9 cellular contexts compared by ENCODE assay signal in genomic region chr12:3882896-3883564, GRCh38. TPM values are rescaled to one million over a fixed set of nuclear protein-coding genes. Genes with fewer than 3 reads are reported as not detected.
DNase-seq lines count a peak whose midpoint lies in the region; ATAC-seq, FAIRE-seq and TF ChIP-seq lines count a peak whose summit lies in the region.
"Had no signal": no experiment of that assay in that cellular context is flagged by ENCODE, and none has a peak within 500 bp of the region (broad histone marks: within the 10 kb centered on the region; RNA-seq: fewer than 3 reads in every experiment).

No MANE protein-coding gene starts in this region.

- no peak overlapping the region for H2BK12ac ChIP-seq in H1 (ENCODE audit: low read depth, low read length)

- H3K23me2 ChIP-seq in H1 (ENCODE audit: low read depth, low read length), result peaks cover 2% of the 10 kb centered on the region; the same call in 1 of the 2 replicates

- H3K4me2 ChIP-seq in H1 (ENCODE audit: insufficient read depth in 1 of 2, low read depth in 2 of 2, low read length in 2 of 2), result no peak overlapping the region

- H3K9ac ChIP-seq in H1 (replicated peaks in 1 of 4; ENCODE audit: extremely low read depth in 1 of 4, low read depth in 3 of 4, low read length in 3 of 4), result no peak overlapping the region

- no peaks in the 10 kb centered on the region for H3K36me3 Mint-ChIP-seq in activated CD4-positive, alpha-beta T cell treated with anti-CD3 and anti-CD28 coated beads for 36 hours (ENCODE audit: low read depth)
- H3K36me3 Mint-ChIP-seq: immature natural killer cell had no signal

- intact Hi-C loops in activated CD4-positive, alpha-beta T cell treated with anti-CD3 and anti-CD28 coated beads for 36 hours (cut with DNase I, micrococcal nuclease), result no loop called here

- H2AFZ ChIP-seq in H1 (ENCODE audit: low read length), result peak overlapping the region; percentile 15; the same call in 1 of the 2 replicates

- no peak overlapping the region for H3K23ac ChIP-seq in H1 (ENCODE audit: insufficient read length)

- no peak for TF ChIP-seq EP300 in H1 (IDR thresholded peaks at IDR 0.05; ENCODE audit: borderline replicate concordance in 1 of 2, low read depth in 2 of 2, low read length in 2 of 2)

- H2BK5ac ChIP-seq in H1 (ENCODE audit: low read depth, low read length), result no peak overlapping the region

- no peak overlapping the region for H3K4me3 ChIP-seq in H1 (ENCODE audit: extremely low read depth in 1 of 4, insufficient read depth in 2 of 4, low read depth in 3 of 4, low read length in 4 of 4)

- no peaks in the 10 kb centered on the region for H3K27me3 Mint-ChIP-seq in activated CD4-positive, alpha-beta T cell treated with anti-CD3 and anti-CD28 coated beads for 36 hours

- no peak overlapping the region for H4K5ac ChIP-seq in H1 (ENCODE audit: insufficient read length, low read depth, low read length)

- no peaks in the 10 kb centered on the region for H3K36me3 ChIP-seq in H1 (ENCODE audit: control insufficient read depth in 2 of 4, insufficient read depth in 4 of 4, low read length in 3 of 4)

- no peak overlapping the region for H2BK15ac ChIP-seq in H1 (ENCODE audit: low read length)

- CTCF ChIA-PET in activated CD4-positive, alpha-beta T cell treated with anti-CD3 and anti-CD28 coated beads for 36 hours (lab: Charles Lee), result interaction anchor here (0.6 to 7.3 kb wide), 10 partner anchors 11 to 393 kb away, joined by 3 to 109 read pairs (median 4); partner anchors contain the start of gene CCND2
- CTCF ChIA-PET in H1 (lab: Charles Lee; ENCODE audit: partially characterized antibody), result interaction anchor here (0.6 to 9.0 kb wide), 30 partner anchors 8 to 1873 kb away, joined by 3 to 114 read pairs (median 4); no protein-coding TSS in a partner anchor
- CTCF ChIA-PET in RWPE1 (lab: Yijun Ruan, JAX), result interaction anchor here (0.6 to 1.7 kb wide), 4 partner anchors 115 to 394 kb away, joined by 3 to 9 read pairs (median 4); no protein-coding TSS in a partner anchor

- no peaks in the 10 kb centered on the region for H3K79me1 ChIP-seq in H1 (ENCODE audit: low read depth, low read length)

- H3K18ac ChIP-seq in H1 (ENCODE audit: extremely low read depth, low read length), result no peak overlapping the region

- no peaks in the 10 kb centered on the region; a peak in 1 of 7 replicates for H3K27me3 ChIP-seq in H1 (replicated peaks in 1 of 4; ENCODE audit: control insufficient read depth in 3 of 4, extremely low read depth in 1 of 4, insufficient read depth in 3 of 4, low read length in 3 of 4)

- TF ChIP-seq RAD21 in H1 (IDR thresholded peaks at IDR 0.05 in 1 of 2, conservative IDR thresholded peaks at IDR 0.05 in 1 of 2; ENCODE audit: low read depth in 2 of 2, low read length in 2 of 2), result peak; percentile 22 to 60; a peak in 3 of 4 replicates

- TF ChIP-seq CTCF in H1 (IDR thresholded peaks at IDR 0.05; ENCODE audit: control extremely low read depth in 1 of 3, insufficient read depth in 1 of 3, low read depth in 1 of 3, low read length in 3 of 3) (peak in 2 of 3 experiments; percentile 35 to 44; a peak in 2 of 4 replicates), RWPE1 (conservative IDR thresholded peaks at IDR 0.05; ENCODE audit: low read depth) (no peak)

- H3K4me1 ChIP-seq in H1 (replicated peaks in 1 of 4; ENCODE audit: control insufficient read depth in 3 of 4, insufficient read depth in 4 of 4, low read length in 3 of 4), result peaks cover 0 to 2% (median under 1%) of the 10 kb centered on the region in 4 experiments; a peak in 5 of 7 replicates

- H3K9me3 Mint-ChIP-seq in activated CD4-positive, alpha-beta T cell treated with anti-CD3 and anti-CD28 coated beads for 36 hours (ENCODE audit: low read depth), result no peaks in the 10 kb centered on the region
- H3K9me3 Mint-ChIP-seq: immature natural killer cell had no signal

- peak; percentile 24 for FAIRE-seq in H1 (lab: Jason Lieb, UNC)

- no peak overlapping the region for H2BK20ac ChIP-seq in H1 (ENCODE audit: low read length)

- no peak for DNase-seq in activated CD4-positive, alpha-beta T cell treated with anti-CD3 and anti-CD28 coated beads for 36 hours
- DNase-seq in activated CD4-positive, alpha-beta T cell treated with anti-CD3 and anti-CD28 coated beads, Interleukin-2, amount 50 U/mL, for 4 hours, result no peak
- DNase-seq in M059J (ENCODE audit: low read depth), result peak; percentile 15
- DNase-seq in H1 (ENCODE audit: low read depth in 1 of 2, low spot score in 2 of 2), result no peak
- peak; percentile 37 for DNase-seq in renal cortical epithelial cell (ENCODE audit: low read depth)
- DNase-seq in RWPE1 (ENCODE audit: low spot score), result no peak
- no peak for DNase-seq in SKM-1 (lab: John Stamatoyannopoulos, UW; ENCODE audit: unreplicated experiment)
- DNase-seq in HuH-7.5 (ENCODE audit: low spot score), result no peak

- no peak overlapping the region for H2AK5ac ChIP-seq in H1 (ENCODE audit: low read depth, low read length)

- no peak overlapping the region for H4K8ac ChIP-seq in H1 (ENCODE audit: extremely low read depth, insufficient read depth, low read length)

- no peak overlapping the region for H2BK120ac ChIP-seq in H1 (replicated peaks; ENCODE audit: low read depth, low read length)

- no peak overlapping the region for H4K91ac ChIP-seq in H1 (replicated peaks; ENCODE audit: insufficient read length, low read length)

- H3K4ac ChIP-seq in H1 (replicated peaks; ENCODE audit: insufficient read length, low read depth, low read length), result no peak overlapping the region

- H3K9me3 ChIP-seq in H1 (ENCODE audit: insufficient read depth in 2 of 2, low read depth in 1 of 2, low read length in 1 of 2), result no peaks in the 10 kb centered on the region; a peak in 1 of 4 replicates

- H3K27ac ChIP-seq in H1 (ENCODE audit: low read depth, low read length) (no peak overlapping the region), RWPE1 (no peak overlapping the region)

- H4K20me1 ChIP-seq in H1 (replicated peaks in 1 of 2; ENCODE audit: control insufficient read depth in 1 of 2, insufficient read depth in 2 of 2, low read length in 2 of 2), result no peaks in the 10 kb centered on the region

- H3K27ac Mint-ChIP-seq in activated CD4-positive, alpha-beta T cell treated with anti-CD3 and anti-CD28 coated beads for 36 hours, result no peak overlapping the region
- H3K27ac Mint-ChIP-seq: immature natural killer cell had no signal

- no peaks in the 10 kb centered on the region for H3K79me2 ChIP-seq in H1 (ENCODE audit: control insufficient read depth in 1 of 2, insufficient read depth in 2 of 2, low read length in 2 of 2)

- no peak overlapping the region for H3K4me3 Mint-ChIP-seq in activated CD4-positive, alpha-beta T cell treated with anti-CD3 and anti-CD28 coated beads for 36 hours
- H3K4me3 Mint-ChIP-seq: immature natural killer cell had no signal

- POLR2A ChIA-PET in activated CD4-positive, alpha-beta T cell treated with anti-CD3 and anti-CD28 coated beads for 36 hours (lab: Charles Lee), result no interaction called here
- POLR2A ChIA-PET in H1 (lab: Charles Lee; ENCODE audit: partially characterized antibody) (interaction anchor here (0.6 kb wide), 1 partner anchor 389 kb away, joined by 3 read pairs; no protein-coding TSS in a partner anchor), RWPE1 (lab: Yijun Ruan, JAX; ENCODE audit: low non-redundant PET) (no interaction called here)

- peak; percentile 86 for ATAC-seq in activated CD4-positive, alpha-beta T cell treated with anti-CD3 and anti-CD28 coated beads for 36 hours

- no peak for TF ChIP-seq POLR2A in H1 (IDR thresholded peaks at IDR 0.05; ENCODE audit: control extremely low read depth in 1 of 2, low read depth in 2 of 2, low read length in 2 of 2)

- WGBS in H1 (ENCODE audit: extremely low coverage in 1 of 2, insufficient coverage in 1 of 2, insufficient read length in 1 of 2, insufficient replicate concordance in 2 of 2, low coverage in 1 of 2, low lambda C conversion rate in 2 of 2, missing lambda C conversion rate in 1 of 2), 2 experiments, result 64% methylated on average over 7 of the region's 7 CpGs; no CpG with 5 or more reads in 1 of the 2 experiments

- no peak overlapping the region for H3K14ac ChIP-seq in H1 (ENCODE audit: insufficient read length)

- H3K56ac ChIP-seq in H1 (replicated peaks; ENCODE audit: insufficient read length, low read depth, low read length), result no peak overlapping the region

- H3K4me1 Mint-ChIP-seq in activated CD4-positive, alpha-beta T cell treated with anti-CD3 and anti-CD28 coated beads for 36 hours, result peaks cover 25% of the 10 kb centered on the region

TF ChIP-seq in H1, 55 proteins besides CTCF, POLR2A, EP300 and RAD21 (continues in another document):
- TF ChIP-seq CEBPB (IDR thresholded peaks at IDR 0.05; ENCODE audit: low read depth, low read length) (no peak), ZNF274 (IDR thresholded peaks at IDR 0.05; ENCODE audit: borderline replicate concordance, extremely low read depth, low read length) (no peak), CTBP2 (IDR thresholded peaks at IDR 0.05; ENCODE audit: borderline replicate concordance, insufficient read depth, insufficient read length, low read length) (no peak), TAF7 (optimal IDR thresholded peaks at IDR 0.05; ENCODE audit: borderline replicate concordance, low read depth, low read length) (no peak), HDAC6 (IDR thresholded peaks at IDR 0.05; ENCODE audit: low read depth, low read length) (no peak), KDM1A (IDR thresholded peaks at IDR 0.05; ENCODE audit: borderline replicate concordance, low read length) (no peak), TBP (IDR thresholded peaks at IDR 0.05; ENCODE audit: low read depth, low read length) (no peak), ASH2L (IDR thresholded peaks at IDR 0.05; ENCODE audit: low read length) (no peak), MAX (IDR thresholded peaks at IDR 0.05) (no peak), CBX5 (IDR thresholded peaks at IDR 0.05; ENCODE audit: low read depth, low read length) (no peak), TCF12 (IDR thresholded peaks at IDR 0.05; ENCODE audit: low read depth, low read length) (no peak)

RNA-seq across cellular contexts. Expression of gene PARP11, which starts 9.8 kb away (rescaled TPM):
- 10 to 100 TPM; 20.9 to 23.0 TPM for total RNA-seq in activated CD4-positive, alpha-beta T cell treated with anti-CD3 and anti-CD28 coated beads for 36 hours
- total RNA-seq in M059J (2014; rRNA removed; shearing (Covaris generic)), result 3.1 and 3.7 TPM in 2 replicates
- total RNA-seq in H1 (2021; fragmentation: NEBNext Ultra II Directional; extraction: Animal tissue kit (Norgen Biotek cat#: 25700)), result 12.8 and 13.3 TPM in 2 replicates
- polyA plus RNA-seq in H1 (2011; rRNA removed), result 3.4 and 4.2 TPM in 2 replicates
- 5.6 TPM for polyA plus RNA-seq in H1 (2011; cell fraction: cytosol; rRNA removed)
- 2.7 TPM for polyA plus RNA-seq in H1 (2011; cell fraction: nucleus; rRNA removed)
- 4.0 to 6.0 TPM (median 4.8 TPM) in 4 replicates for polyA plus RNA-seq in H1 (2012, experiment 1 of 2)
- polyA plus RNA-seq in H1 (2012, experiment 2 of 2), result 0.41 TPM
- 4.9 TPM for polyA plus RNA-seq in H1 (2013, experiment 1 of 2)
- polyA plus RNA-seq in H1 (2013, experiment 2 of 2), result 4.4 TPM
- 7.2 and 9.8 TPM in 2 replicates for polyA minus RNA-seq in H1 (2011; rRNA and poly(A)+ RNA removed)
- polyA minus RNA-seq in H1 (2011; cell fraction: cytosol; rRNA and poly(A)+ RNA removed), result 8.9 TPM
- polyA minus RNA-seq in H1 (2011; cell fraction: nucleus; rRNA and poly(A)+ RNA removed), result 13.5 TPM
- 4.9 and 10.6 TPM in 2 replicates for total RNA-seq in renal cortical epithelial cell

Comparison
In these comparisons a context has a peak if more than half of its experiments do, and no peak if none do; other contexts are left out.
1. DNase-seq: peak in M059J (single experiment) and renal cortical epithelial cell (single experiment); none in activated CD4-positive, alpha-beta T cell treated with anti-CD3 and anti-CD28 coated beads for 36 hours (single experiment), activated CD4-positive, alpha-beta T cell treated with anti-CD3 and anti-CD28 coated beads, Interleukin-2, amount 50 U/mL, for 4 hours (0 of 2), H1 (0 of 2), RWPE1 (single experiment), SKM-1 (single experiment) and HuH-7.5 (single experiment).